ENCODE assay signal across 8 cellular contexts in the genomic region with DNA sequence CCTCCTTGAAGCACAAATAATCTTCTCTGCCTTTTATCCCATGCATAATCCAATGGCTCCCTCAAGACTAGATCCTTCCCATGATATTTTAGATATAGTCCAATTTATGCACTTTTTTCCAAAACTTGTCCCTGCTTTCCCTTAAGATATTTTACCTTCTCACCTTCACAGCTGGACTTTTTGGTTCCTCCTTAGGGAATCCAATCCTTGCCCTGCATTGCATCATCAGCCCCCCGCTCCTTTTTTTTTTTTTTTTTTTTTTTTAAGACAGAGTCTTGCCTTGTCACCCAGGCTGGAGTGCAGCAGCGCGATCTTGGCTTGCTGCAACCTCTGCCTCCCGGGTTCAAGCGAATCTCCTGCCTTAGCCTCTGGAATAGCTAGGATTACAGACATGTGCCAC.
"Had no signal": no experiment of that assay in that cellular context is flagged by ENCODE, and none has a peak within 500 bp of the region (broad histone marks: within the 10 kb centered on the region; RNA-seq: fewer than 3 reads in every experiment).

No MANE protein-coding gene starts in this region.

- H3K9ac ChIP-seq: KMS-11 had no signal

- H3K4me2 ChIP-seq: KMS-11 had no signal

- ATAC-seq: HepG2 had no signal

- H3K36me3 Mint-ChIP-seq: IgD-negative memory B cell had no signal

- H3K4me3 Mint-ChIP-seq: IgD-negative memory B cell had no signal

- H3K4me1 Mint-ChIP-seq: IgD-negative memory B cell had no signal

- DNase-seq: IMR-90, KBM-7, KG1 had no signal

- FAIRE-seq: HepG2, HTR-8/SVneo had no signal

- H3K27ac ChIP-seq: HL-60, KMS-11 had no signal
